In genomic region chr7:96414931-96415292, GRCh38 we compare ENCODE assay signal across 10 cellular contexts.
DNase-seq lines count a peak whose midpoint lies in the region; ATAC-seq, FAIRE-seq and TF ChIP-seq lines count a peak whose summit lies in the region.
"Had no signal": no experiment of that assay in that cellular context is flagged by ENCODE, and none has a peak within 500 bp of the region (broad histone marks: within the 10 kb centered on the region; RNA-seq: fewer than 3 reads in every experiment).

No MANE protein-coding gene starts in this region.

- peak; percentile 30 for DNase-seq in activated naive CD4-positive, alpha-beta T cell treated with Interleukin-2 at 50 U/mL for 16 hours
- DNase-seq in activated naive CD4-positive, alpha-beta T cell (lab: John Stamatoyannopoulos, UW) = no peak
- DNase-seq in NCI-H2107 treated with DMSO at 0.1 percent for 48 hours (lab: John Stamatoyannopoulos, UW; ENCODE audit: unreplicated experiment) = peak; percentile 79
- DNase-seq in WTC11 (ENCODE audit: low spot score) = peak; percentile 52
- no peak for DNase-seq in esophagus squamous epithelium (lab: John Stamatoyannopoulos, UW)
- peak; percentile 48 for DNase-seq in osteoblast (ENCODE audit: insufficient read length, low spot score, missing footprints)
- DNase-seq in RCC 7860 (ENCODE audit: low spot score) = no peak

- no peak overlapping the region for H3K27ac Mint-ChIP-seq in WTC11
- H3K27ac Mint-ChIP-seq: stimulated activated naive CD8-positive, alpha-beta T cell treated with anti-CD3 and anti-CD28 coated beads, Interleukin-15, Interleukin-2, amounts not matched to agents 100 ng/mL and 50 ng/mL, for 24 hours had no signal

- H4K20me1 ChIP-seq in osteoblast (ENCODE audit: insufficient read depth, low read length) = no peaks in the 10 kb centered on the region

- CTCF ChIA-PET in WTC11 (lab: Charles Lee) = interaction anchor here (0.6 to 1.3 kb wide), 4 partner anchors 374 to 612 kb away, joined by 3 to 15 read pairs (median 6); no protein-coding TSS in a partner anchor

- H3K4me1 ChIP-seq in esophagus squamous epithelium (no peaks in the 10 kb centered on the region), osteoblast (ENCODE audit: insufficient read depth, low read length) (no peaks in the 10 kb centered on the region)

- WGBS in esophagus squamous epithelium, 2 donors = 0 to 8% methylated on average over 3 of the region's 3 CpGs

- H3K27me3 ChIP-seq in esophagus squamous epithelium (peaks cover 0 to 3% (median 0%) of the 10 kb centered on the region in 4 donors), osteoblast (ENCODE audit: insufficient read depth, low read length) (no peaks in the 10 kb centered on the region)

- intact Hi-C loops in esophagus squamous epithelium (cut with DNase I) = no loop called here

- H3K4me3 Mint-ChIP-seq in WTC11 = no peak overlapping the region
- H3K4me3 Mint-ChIP-seq: stimulated activated naive CD8-positive, alpha-beta T cell treated with anti-CD3 and anti-CD28 coated beads, Interleukin-15, Interleukin-2, amounts not matched to agents 100 ng/mL and 50 ng/mL, for 24 hours had no signal

- TF ChIP-seq POLR2A in esophagus squamous epithelium (IDR thresholded peaks at IDR 0.05) = no peak

- H3K79me2 ChIP-seq in osteoblast (ENCODE audit: insufficient read depth, low read length) = no peaks in the 10 kb centered on the region

- peaks cover 6% of the 10 kb centered on the region; the same call in 1 of the 2 replicates for H3K9me3 Mint-ChIP-seq in WTC11
- H3K9me3 Mint-ChIP-seq: stimulated activated naive CD8-positive, alpha-beta T cell treated with anti-CD3 and anti-CD28 coated beads, Interleukin-15, Interleukin-2, amounts not matched to agents 100 ng/mL and 50 ng/mL, for 24 hours had no signal

- H3K36me3 ChIP-seq in esophagus squamous epithelium (no peaks in the 10 kb centered on the region), osteoblast (ENCODE audit: insufficient read depth, low read length) (no peaks in the 10 kb centered on the region)

- H3K27me3 Mint-ChIP-seq in WTC11 (ENCODE audit: low read depth) = no peaks in the 10 kb centered on the region; the same call in 1 of the 2 replicates

- H3K4me1 Mint-ChIP-seq in WTC11 = peaks cover 7% of the 10 kb centered on the region

- H3K9me3 ChIP-seq in esophagus squamous epithelium (no peaks in the 10 kb centered on the region), osteoblast (ENCODE audit: low read depth, low read length) (no peaks in the 10 kb centered on the region)

- peak; percentile 55 for TF ChIP-seq CTCF in WTC11 (IDR thresholded peaks at IDR 0.05)
- peak; percentile 29 to 90 (median 60) for TF ChIP-seq CTCF in esophagus squamous epithelium (IDR thresholded peaks at IDR 0.05)
- TF ChIP-seq CTCF in osteoblast (IDR thresholded peaks at IDR 0.05; ENCODE audit: extremely low read depth, low read depth, low read length) = peak; percentile 97

- no peak overlapping the region for H3K4me2 ChIP-seq in osteoblast (ENCODE audit: insufficient read depth, low read length)

- ATAC-seq in HG02884 (IDR thresholded peaks at IDR 0.05; ENCODE audit: unreplicated experiment) (peak; percentile 86), WTC11 (peak; percentile 91)

- H3K4me3 ChIP-seq in esophagus squamous epithelium (no peak overlapping the region), osteoblast (ENCODE audit: insufficient read depth, low read length) (no peak overlapping the region)

- FAIRE-seq in RCC 7860 (lab: Jason Lieb, UNC) = no peak
- FAIRE-seq: G401.6 had no signal

- no peak overlapping the region for H3K27ac ChIP-seq in esophagus squamous epithelium
- no peak overlapping the region for H3K27ac ChIP-seq in osteoblast (ENCODE audit: low read depth, low read length)

- POLR2A ChIA-PET in WTC11 (lab: Charles Lee) = no interaction called here

- H2AFZ ChIP-seq in osteoblast (ENCODE audit: low read length) = no peak overlapping the region

- H3K36me3 Mint-ChIP-seq in WTC11 = no peaks in the 10 kb centered on the region

TF ChIP-seq in WTC11, 78 proteins besides CTCF, POLR2A, EP300 and RAD21 (continues in another document):
- TF ChIP-seq GTF2I (CRISPR knock-in tag; conservative IDR thresholded peaks at IDR 0.05) (no peak), PREB (CRISPR knock-in tag; IDR thresholded peaks at IDR 0.05; ENCODE audit: borderline replicate concordance) (no peak), E2F1 (CRISPR knock-in tag; IDR thresholded peaks at IDR 0.05) (no peak), ETV6 (CRISPR knock-in tag; IDR thresholded peaks at IDR 0.05) (no peak), ZNF121 (CRISPR knock-in tag; IDR thresholded peaks at IDR 0.05) (no peak), CBFB (CRISPR knock-in tag; IDR thresholded peaks at IDR 0.05; ENCODE audit: low read depth) (no peak), ZNF423 (CRISPR knock-in tag; IDR thresholded peaks at IDR 0.05) (no peak), ESRRA (CRISPR knock-in tag; IDR thresholded peaks at IDR 0.05; ENCODE audit: borderline replicate concordance) (no peak), ZNF416 (CRISPR knock-in tag; IDR thresholded peaks at IDR 0.05) (no peak), PRRX2 (CRISPR knock-in tag; IDR thresholded peaks at IDR 0.05) (no peak), ZNF532 (CRISPR knock-in tag; IDR thresholded peaks at IDR 0.05; ENCODE audit: borderline replicate concordance) (no peak), TEAD4 (CRISPR knock-in tag; IDR thresholded peaks at IDR 0.05) (no peak), ERG (CRISPR knock-in tag; IDR thresholded peaks at IDR 0.05) (no peak)

Comparison
In these comparisons a context has a peak if more than half of its experiments do, and no peak if none do; other contexts are left out.
1. DNase-seq: peak in activated naive CD4-positive, alpha-beta T cell treated with Interleukin-2 at 50 U/mL for 16 hours (single experiment), NCI-H2107 treated with DMSO at 0.1 percent for 48 hours (single experiment), WTC11 (single experiment) and osteoblast (single experiment); none in activated naive CD4-positive, alpha-beta T cell (0 of 4), esophagus squamous epithelium (single experiment) and RCC 7860 (single experiment).
2. Peak in every context shown above with its lines, with median percentiles within 50 percentile points of each other: CTCF ChIP-seq.